1 cellular context compared by ENCODE assay signal in genomic region chr2:128821010-128821409, GRCh38.
TF ChIP-seq lines count a peak whose summit lies in the region.

No MANE protein-coding gene starts in this region.

TF ChIP-seq in H1, 55 proteins besides CTCF, POLR2A, EP300 and RAD21 (continued from another document):
- no peak for TF ChIP-seq CHD7 (IDR thresholded peaks at IDR 0.05; ENCODE audit: insufficient replicate concordance, low read length)
- no peak for TF ChIP-seq HDAC6 (IDR thresholded peaks at IDR 0.05; ENCODE audit: low read depth, low read length)
- no peak for TF ChIP-seq ATF2 (IDR thresholded peaks at IDR 0.05; ENCODE audit: low read length)
